1 cellular context compared by ENCODE assay signal in the genomic region with DNA sequence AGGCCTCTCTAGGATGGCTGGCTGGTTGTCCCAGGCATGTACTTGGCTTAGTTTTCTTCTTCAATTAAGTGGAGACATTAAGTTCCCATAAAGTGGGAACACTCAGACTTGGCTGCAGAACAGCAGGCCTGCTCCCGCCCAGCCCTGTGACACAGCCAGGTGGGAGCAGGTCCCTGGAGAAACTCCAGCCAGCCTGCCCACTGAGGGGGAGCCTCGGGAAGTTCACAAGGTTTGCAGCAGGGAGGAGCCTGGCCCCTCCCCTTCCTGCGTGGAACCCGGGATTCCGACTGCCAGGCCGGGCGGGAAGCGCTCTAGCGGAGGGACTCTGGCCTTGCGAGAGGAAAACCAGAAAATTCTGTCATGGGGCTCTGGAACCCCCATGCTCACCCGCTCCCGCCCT.
TF ChIP-seq lines count a peak whose summit lies in the region.

No MANE protein-coding gene starts in this region.

TF ChIP-seq in GM23338, 12 proteins besides CTCF, POLR2A, EP300 and RAD21:
- TF ChIP-seq, protein P1, sequence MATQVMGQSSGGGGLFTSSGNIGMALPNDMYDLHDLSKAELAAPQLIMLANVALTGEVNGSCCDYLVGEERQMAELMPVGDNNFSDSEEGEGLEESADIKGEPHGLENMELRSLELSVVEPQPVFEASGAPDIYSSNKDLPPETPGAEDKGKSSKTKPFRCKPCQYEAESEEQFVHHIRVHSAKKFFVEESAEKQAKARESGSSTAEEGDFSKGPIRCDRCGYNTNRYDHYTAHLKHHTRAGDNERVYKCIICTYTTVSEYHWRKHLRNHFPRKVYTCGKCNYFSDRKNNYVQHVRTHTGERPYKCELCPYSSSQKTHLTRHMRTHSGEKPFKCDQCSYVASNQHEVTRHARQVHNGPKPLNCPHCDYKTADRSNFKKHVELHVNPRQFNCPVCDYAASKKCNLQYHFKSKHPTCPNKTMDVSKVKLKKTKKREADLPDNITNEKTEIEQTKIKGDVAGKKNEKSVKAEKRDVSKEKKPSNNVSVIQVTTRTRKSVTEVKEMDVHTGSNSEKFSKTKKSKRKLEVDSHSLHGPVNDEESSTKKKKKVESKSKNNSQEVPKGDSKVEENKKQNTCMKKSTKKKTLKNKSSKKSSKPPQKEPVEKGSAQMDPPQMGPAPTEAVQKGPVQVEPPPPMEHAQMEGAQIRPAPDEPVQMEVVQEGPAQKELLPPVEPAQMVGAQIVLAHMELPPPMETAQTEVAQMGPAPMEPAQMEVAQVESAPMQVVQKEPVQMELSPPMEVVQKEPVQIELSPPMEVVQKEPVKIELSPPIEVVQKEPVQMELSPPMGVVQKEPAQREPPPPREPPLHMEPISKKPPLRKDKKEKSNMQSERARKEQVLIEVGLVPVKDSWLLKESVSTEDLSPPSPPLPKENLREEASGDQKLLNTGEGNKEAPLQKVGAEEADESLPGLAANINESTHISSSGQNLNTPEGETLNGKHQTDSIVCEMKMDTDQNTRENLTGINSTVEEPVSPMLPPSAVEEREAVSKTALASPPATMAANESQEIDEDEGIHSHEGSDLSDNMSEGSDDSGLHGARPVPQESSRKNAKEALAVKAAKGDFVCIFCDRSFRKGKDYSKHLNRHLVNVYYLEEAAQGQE (IDR thresholded peaks at IDR 0.05; ENCODE audit: unreplicated experiment): no peak
- TF ChIP-seq, protein P2, sequence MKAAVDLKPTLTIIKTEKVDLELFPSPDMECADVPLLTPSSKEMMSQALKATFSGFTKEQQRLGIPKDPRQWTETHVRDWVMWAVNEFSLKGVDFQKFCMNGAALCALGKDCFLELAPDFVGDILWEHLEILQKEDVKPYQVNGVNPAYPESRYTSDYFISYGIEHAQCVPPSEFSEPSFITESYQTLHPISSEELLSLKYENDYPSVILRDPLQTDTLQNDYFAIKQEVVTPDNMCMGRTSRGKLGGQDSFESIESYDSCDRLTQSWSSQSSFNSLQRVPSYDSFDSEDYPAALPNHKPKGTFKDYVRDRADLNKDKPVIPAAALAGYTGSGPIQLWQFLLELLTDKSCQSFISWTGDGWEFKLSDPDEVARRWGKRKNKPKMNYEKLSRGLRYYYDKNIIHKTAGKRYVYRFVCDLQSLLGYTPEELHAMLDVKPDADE (IDR thresholded peaks at IDR 0.05): no peak
- TF ChIP-seq JUNB (IDR thresholded peaks at IDR 0.05; ENCODE audit: unreplicated experiment): no peak
- TF ChIP-seq EZH2 (IDR thresholded peaks at IDR 0.05; ENCODE audit: low read depth, unreplicated experiment): no peak
- TF ChIP-seq ZNF114 (CRISPR knock-in tag; IDR thresholded peaks at IDR 0.05): no peak
- TF ChIP-seq ZNF331 (CRISPR knock-in tag; IDR thresholded peaks at IDR 0.05; ENCODE audit: low read depth): no peak
- no peak for TF ChIP-seq NANOG (IDR thresholded peaks at IDR 0.05; ENCODE audit: borderline replicate concordance)
- TF ChIP-seq POLR2AphosphoS5 (IDR thresholded peaks at IDR 0.05; ENCODE audit: low read depth): no peak
- TF ChIP-seq STAT1 (IDR thresholded peaks at IDR 0.05; ENCODE audit: unreplicated experiment): no peak
- no peak for TF ChIP-seq EZH2phosphoT487 (IDR thresholded peaks at IDR 0.05; ENCODE audit: unreplicated experiment)
- TF ChIP-seq CREB1 (CRISPR knock-in tag; IDR thresholded peaks at IDR 0.05; ENCODE audit: low read depth): no peak
- TF ChIP-seq, protein P3, sequence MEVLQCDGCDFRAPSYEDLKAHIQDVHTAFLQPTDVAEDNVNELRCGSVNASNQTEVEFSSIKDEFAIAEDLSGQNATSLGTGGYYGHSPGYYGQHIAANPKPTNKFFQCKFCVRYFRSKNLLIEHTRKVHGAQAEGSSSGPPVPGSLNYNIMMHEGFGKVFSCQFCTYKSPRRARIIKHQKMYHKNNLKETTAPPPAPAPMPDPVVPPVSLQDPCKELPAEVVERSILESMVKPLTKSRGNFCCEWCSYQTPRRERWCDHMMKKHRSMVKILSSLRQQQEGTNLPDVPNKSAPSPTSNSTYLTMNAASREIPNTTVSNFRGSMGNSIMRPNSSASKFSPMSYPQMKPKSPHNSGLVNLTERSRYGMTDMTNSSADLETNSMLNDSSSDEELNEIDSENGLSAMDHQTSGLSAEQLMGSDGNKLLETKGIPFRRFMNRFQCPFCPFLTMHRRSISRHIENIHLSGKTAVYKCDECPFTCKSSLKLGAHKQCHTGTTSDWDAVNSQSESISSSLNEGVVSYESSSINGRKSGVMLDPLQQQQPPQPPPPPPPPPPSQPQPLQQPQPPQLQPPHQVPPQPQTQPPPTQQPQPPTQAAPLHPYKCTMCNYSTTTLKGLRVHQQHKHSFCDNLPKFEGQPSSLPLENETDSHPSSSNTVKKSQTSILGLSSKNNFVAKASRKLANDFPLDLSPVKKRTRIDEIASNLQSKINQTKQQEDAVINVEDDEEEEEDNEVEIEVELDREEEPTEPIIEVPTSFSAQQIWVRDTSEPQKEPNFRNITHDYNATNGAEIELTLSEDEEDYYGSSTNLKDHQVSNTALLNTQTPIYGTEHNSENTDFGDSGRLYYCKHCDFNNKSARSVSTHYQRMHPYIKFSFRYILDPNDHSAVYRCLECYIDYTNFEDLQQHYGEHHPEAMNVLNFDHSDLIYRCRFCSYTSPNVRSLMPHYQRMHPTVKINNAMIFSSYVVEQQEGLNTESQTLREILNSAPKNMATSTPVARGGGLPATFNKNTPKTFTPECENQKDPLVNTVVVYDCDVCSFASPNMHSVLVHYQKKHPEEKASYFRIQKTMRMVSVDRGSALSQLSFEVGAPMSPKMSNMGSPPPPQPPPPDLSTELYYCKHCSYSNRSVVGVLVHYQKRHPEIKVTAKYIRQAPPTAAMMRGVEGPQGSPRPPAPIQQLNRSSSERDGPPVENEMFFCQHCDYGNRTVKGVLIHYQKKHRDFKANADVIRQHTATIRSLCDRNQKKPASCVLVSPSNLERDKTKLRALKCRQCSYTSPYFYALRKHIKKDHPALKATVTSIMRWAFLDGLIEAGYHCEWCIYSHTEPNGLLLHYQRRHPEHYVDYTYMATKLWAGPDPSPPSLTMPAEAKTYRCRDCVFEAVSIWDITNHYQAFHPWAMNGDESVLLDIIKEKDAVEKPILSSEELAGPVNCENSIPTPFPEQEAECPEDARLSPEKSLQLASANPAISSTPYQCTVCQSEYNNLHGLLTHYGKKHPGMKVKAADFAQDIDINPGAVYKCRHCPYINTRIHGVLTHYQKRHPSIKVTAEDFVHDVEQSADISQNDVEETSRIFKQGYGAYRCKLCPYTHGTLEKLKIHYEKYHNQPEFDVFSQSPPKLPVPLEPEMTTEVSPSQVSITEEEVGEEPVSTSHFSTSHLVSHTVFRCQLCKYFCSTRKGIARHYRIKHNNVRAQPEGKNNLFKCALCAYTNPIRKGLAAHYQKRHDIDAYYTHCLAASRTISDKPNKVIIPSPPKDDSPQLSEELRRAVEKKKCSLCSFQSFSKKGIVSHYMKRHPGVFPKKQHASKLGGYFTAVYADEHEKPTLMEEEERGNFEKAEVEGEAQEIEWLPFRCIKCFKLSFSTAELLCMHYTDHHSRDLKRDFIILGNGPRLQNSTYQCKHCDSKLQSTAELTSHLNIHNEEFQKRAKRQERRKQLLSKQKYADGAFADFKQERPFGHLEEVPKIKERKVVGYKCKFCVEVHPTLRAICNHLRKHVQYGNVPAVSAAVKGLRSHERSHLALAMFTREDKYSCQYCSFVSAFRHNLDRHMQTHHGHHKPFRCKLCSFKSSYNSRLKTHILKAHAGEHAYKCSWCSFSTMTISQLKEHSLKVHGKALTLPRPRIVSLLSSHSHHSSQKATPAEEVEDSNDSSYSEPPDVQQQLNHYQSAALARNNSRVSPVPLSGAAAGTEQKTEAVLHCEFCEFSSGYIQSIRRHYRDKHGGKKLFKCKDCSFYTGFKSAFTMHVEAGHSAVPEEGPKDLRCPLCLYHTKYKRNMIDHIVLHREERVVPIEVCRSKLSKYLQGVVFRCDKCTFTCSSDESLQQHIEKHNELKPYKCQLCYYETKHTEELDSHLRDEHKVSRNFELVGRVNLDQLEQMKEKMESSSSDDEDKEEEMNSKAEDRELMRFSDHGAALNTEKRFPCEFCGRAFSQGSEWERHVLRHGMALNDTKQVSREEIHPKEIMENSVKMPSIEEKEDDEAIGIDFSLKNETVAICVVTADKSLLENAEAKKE (CRISPR knock-in tag; IDR thresholded peaks at IDR 0.05): no peak
